ENCODE assay signal across 17 cellular contexts in genomic region chr2:101560780-101561315, GRCh38.
DNase-seq lines count a peak whose midpoint lies in the region; ATAC-seq, FAIRE-seq and TF ChIP-seq lines count a peak whose summit lies in the region.
"Had no signal": no experiment of that assay in that cellular context is flagged by ENCODE, and none has a peak within 500 bp of the region (broad histone marks: within the 10 kb centered on the region; RNA-seq: fewer than 3 reads in every experiment).

No MANE protein-coding gene starts in this region.

- no peaks in the 10 kb centered on the region for H3K27me3 Mint-ChIP-seq in activated CD4-positive, alpha-beta memory T cell treated with anti-CD3 and anti-CD28 coated beads for 36 hours

- H3K27me3 ChIP-seq in HepG2 (ENCODE audit: control insufficient read depth in 1 of 2, insufficient read depth in 2 of 2, low read length in 2 of 2) (no peaks in the 10 kb centered on the region), right lobe of liver (no peaks in the 10 kb centered on the region), upper lobe of right lung (no peaks in the 10 kb centered on the region)
- H3K27me3 ChIP-seq: ascending aorta, heart left ventricle, SJCRH30 had no signal

- H3K4me1 ChIP-seq in HepG2 (ENCODE audit: insufficient read depth, low read length) = peaks cover 96% of the 10 kb centered on the region
- H3K4me1 ChIP-seq in right lobe of liver = no peaks in the 10 kb centered on the region
- H3K4me1 ChIP-seq in upper lobe of right lung = peaks cover 9% of the 10 kb centered on the region
- H3K4me1 ChIP-seq in mucosa of descending colon (ENCODE audit: low read depth) = no peaks in the 10 kb centered on the region

- TF ChIP-seq CTCF in HepG2 (CRISPR knock-in tag; IDR thresholded peaks at IDR 0.05) = no peak
- TF ChIP-seq CTCF in right lobe of liver (IDR thresholded peaks at IDR 0.05) = no peak
- TF ChIP-seq CTCF in NB4 (IDR thresholded peaks at IDR 0.05; ENCODE audit: low read depth, low read length) = no peak
- no peak for TF ChIP-seq CTCF in upper lobe of right lung (IDR thresholded peaks at IDR 0.05)
- no peak for TF ChIP-seq CTCF in mucosa of descending colon (IDR thresholded peaks at IDR 0.05)

- TF ChIP-seq POLR2A in HepG2 (IDR thresholded peaks at IDR 0.05; ENCODE audit: insufficient read depth in 1 of 2, low read depth in 2 of 2, low read length in 2 of 2) = no peak
- TF ChIP-seq POLR2A in right lobe of liver (IDR thresholded peaks at IDR 0.05) = no peak
- TF ChIP-seq POLR2A in NB4 (IDR thresholded peaks at IDR 0.05; ENCODE audit: extremely low read depth, insufficient read length) = no peak

- DNase-seq in HepG2 (ENCODE audit: low spot score) = no peak
- DNase-seq in right lobe of liver = no peak
- DNase-seq in NB4 (ENCODE audit: low read depth) = peak; percentile 86
- DNase-seq in activated CD4-positive, alpha-beta memory T cell treated with anti-CD3 and anti-CD28 coated beads for 36 hours = no peak
- DNase-seq in upper lobe of right lung = no peak
- DNase-seq in GOT3 (lab: John Stamatoyannopoulos, UW) = no peak
- DNase-seq in mucosa of descending colon = no peak
- no peak for DNase-seq in HuH-7 (ENCODE audit: low spot score)
- DNase-seq: EL, esophagus squamous epithelium, HCEC 1CT, heart left ventricle, left cardiac atrium, SJCRH30, WERI-Rb-1 had no signal

- no peak for ATAC-seq in HepG2
- no peak for ATAC-seq in right lobe of liver
- peak; percentile 53 for ATAC-seq in upper lobe of right lung
- no peak for ATAC-seq in mucosa of descending colon
- ATAC-seq: GM12878, left cardiac atrium had no signal

- no peak overlapping the region for H3K4me2 ChIP-seq in HepG2 (ENCODE audit: low read depth, low read length)

- H3K4me1 Mint-ChIP-seq in activated CD4-positive, alpha-beta memory T cell treated with anti-CD3 and anti-CD28 coated beads for 36 hours (ENCODE audit: low read depth) = peaks cover 24% of the 10 kb centered on the region

- intact Hi-C loops in HepG2 (cut with micrococcal nuclease; ENCODE audit: unreplicated experiment) (no loop called here), right lobe of liver (cut with DNase I) (no loop called here), upper lobe of right lung (cut with DNase I) (no loop called here), mucosa of descending colon (cut with DNase I, micrococcal nuclease) (no loop called here)
- intact Hi-C loops in activated CD4-positive, alpha-beta memory T cell treated with anti-CD3 and anti-CD28 coated beads for 36 hours (cut with micrococcal nuclease) = no loop called here

- 96% methylated on average over 6 of the region's 6 CpGs for WGBS in HepG2 (ENCODE audit: low lambda C conversion rate)
- 92% methylated on average over 5 of the region's 6 CpGs for WGBS in right lobe of liver (ENCODE audit: insufficient coverage, low coverage, low lambda C conversion rate, missing lambda C conversion rate)

- H3K79me2 ChIP-seq in HepG2 (ENCODE audit: insufficient read depth, low read length) = no peaks in the 10 kb centered on the region

- no peak overlapping the region for H3K27ac ChIP-seq in HepG2 (ENCODE audit: extremely low read length, insufficient read depth, low read length)
- H3K27ac ChIP-seq in right lobe of liver = no peak overlapping the region
- no peak overlapping the region for H3K27ac ChIP-seq in upper lobe of right lung
- H3K27ac ChIP-seq: esophagus squamous epithelium, SJCRH30, WERI-Rb-1 had no signal

- BruUV-seq in HepG2 (replicated peaks; lab: Mats Ljungman, UMichigan) = no TSS peak

- H3K9me3 ChIP-seq in HepG2 (ENCODE audit: low read length) (no peaks in the 10 kb centered on the region), right lobe of liver (no peaks in the 10 kb centered on the region), upper lobe of right lung (no peaks in the 10 kb centered on the region), mucosa of descending colon (no peaks in the 10 kb centered on the region)
- H3K9me3 ChIP-seq: ascending aorta, esophagus squamous epithelium, heart left ventricle, SJCRH30 had no signal

- no peak overlapping the region for H3K9ac ChIP-seq in HepG2 (ENCODE audit: insufficient read depth, low read depth, low read length)

- H3K36me3 ChIP-seq in HepG2 (replicated peaks in 1 of 2; ENCODE audit: control insufficient read depth in 1 of 2, insufficient read depth in 2 of 2, low read length in 2 of 2) (no peaks in the 10 kb centered on the region), right lobe of liver (no peaks in the 10 kb centered on the region), upper lobe of right lung (no peaks in the 10 kb centered on the region), mucosa of descending colon (ENCODE audit: low read depth) (no peaks in the 10 kb centered on the region)
- H3K36me3 ChIP-seq: ascending aorta, esophagus squamous epithelium, heart left ventricle, SJCRH30, WERI-Rb-1 had no signal

- CTCF ChIA-PET in HepG2 (lab: Yijun Ruan, JAX; ENCODE audit: low intra/inter-chr PET ratio, low total read pairs) = no interaction called here
- CTCF ChIA-PET in activated CD4-positive, alpha-beta memory T cell treated with anti-CD3 and anti-CD28 coated beads for 36 hours (lab: Charles Lee) = no interaction called here

- H4K20me1 ChIP-seq in HepG2 (ENCODE audit: insufficient read depth, low read length) = no peaks in the 10 kb centered on the region

- H3K27ac Mint-ChIP-seq in activated CD4-positive, alpha-beta memory T cell treated with anti-CD3 and anti-CD28 coated beads for 36 hours = peak overlapping the region; percentile 43

- TF ChIP-seq EP300 in HepG2 (IDR thresholded peaks at IDR 0.05; ENCODE audit: low read depth in 2 of 2, low read length in 2 of 2) (no peak), HepG2 (CRISPR knock-in tag; IDR thresholded peaks at IDR 0.05; ENCODE audit: borderline replicate concordance) (no peak)

- in situ Hi-C loops in HepG2 (cut with HindIII; ENCODE audit: extremely low pct_ligation_motif_present, low pct_unique_long_range_greater_than_20kb) = no loop called here

- no peak overlapping the region for H2AFZ ChIP-seq in HepG2 (ENCODE audit: low read length)

- POLR2A ChIA-PET in HepG2 (lab: Yijun Ruan, JAX) = no interaction called here
- POLR2A ChIA-PET in activated CD4-positive, alpha-beta memory T cell treated with anti-CD3 and anti-CD28 coated beads for 36 hours (lab: Charles Lee) = no interaction called here

- TF ChIP-seq RAD21 in HepG2 (CRISPR knock-in tag; IDR thresholded peaks at IDR 0.05) = no peak

- H3K36me3 Mint-ChIP-seq in activated CD4-positive, alpha-beta memory T cell treated with anti-CD3 and anti-CD28 coated beads for 36 hours = no peaks in the 10 kb centered on the region

- H3K4me3 ChIP-seq in HepG2 (replicated peaks in 1 of 3; ENCODE audit: insufficient read depth in 1 of 3, low read depth in 2 of 3, low read length in 3 of 3) (no peak overlapping the region), right lobe of liver (no peak overlapping the region), NB4 (ENCODE audit: low read depth, low read length) (no peak overlapping the region), upper lobe of right lung (no peak overlapping the region), mucosa of descending colon (no peak overlapping the region)
- H3K4me3 ChIP-seq: ascending aorta, esophagus squamous epithelium, GM12878, heart left ventricle, SJCRH30 had no signal

- H3K4me3 Mint-ChIP-seq in activated CD4-positive, alpha-beta memory T cell treated with anti-CD3 and anti-CD28 coated beads for 36 hours = no peak overlapping the region

- no peak for FAIRE-seq in HepG2 (lab: Jason Lieb, UNC)
- FAIRE-seq: GM12878 had no signal

- peaks cover 7% of the 10 kb centered on the region for H3K9me3 Mint-ChIP-seq in activated CD4-positive, alpha-beta memory T cell treated with anti-CD3 and anti-CD28 coated beads for 36 hours

TF ChIP-seq in HepG2, 621 proteins besides CTCF, POLR2A, EP300 and RAD21:
- no peak for TF ChIP-seq ZNF619 (CRISPR knock-in tag; IDR thresholded peaks at IDR 0.05)
- TF ChIP-seq ZNF12 (CRISPR knock-in tag; IDR thresholded peaks at IDR 0.05) = peak; percentile 96
